ENCODE assay signal across 13 cellular contexts in genomic region chr10:47959677-47960076, GRCh38. TPM values are rescaled to one million over a fixed set of nuclear protein-coding genes. Genes with fewer than 3 reads are reported as not detected.
A peak's percentile ranks its signal among the peaks of the same experiment; 100 is the strongest.
DNase-seq lines count a peak whose midpoint lies in the region; ATAC-seq and TF ChIP-seq lines count a peak whose summit lies in the region.
"Not testable (repeated sequence)": the region's sequence is repeated elsewhere in the genome, so short reads cannot be mapped to it uniquely, and the experiment has no call there.
"Had no signal": no experiment of that assay in that cellular context is flagged by ENCODE, and none has a peak within 500 bp of the region (broad histone marks: within the 10 kb centered on the region; RNA-seq: fewer than 3 reads in every experiment).

No MANE protein-coding gene starts in this region.

- H3K4me3 ChIP-seq in MG63; RWPE2 (ENCODE audit: severe bottlenecking); epithelial cell of esophagus (ENCODE audit: low read length): not testable (repeated sequence)

- not testable (repeated sequence) for H3K27me3 Mint-ChIP-seq in stimulated activated naive CD8-positive, alpha-beta T cell treated with anti-CD3 and anti-CD28 coated beads, Interleukin-15, amount 100 ng/mL, for 72 hours

- not testable (repeated sequence) for H3K9me3 Mint-ChIP-seq in stimulated activated naive CD8-positive, alpha-beta T cell treated with anti-CD3 and anti-CD28 coated beads, Interleukin-15, amount 100 ng/mL, for 72 hours

- not testable (repeated sequence) for H3K4me1 Mint-ChIP-seq in stimulated activated naive CD8-positive, alpha-beta T cell treated with anti-CD3 and anti-CD28 coated beads, Interleukin-15, amount 100 ng/mL, for 72 hours

- not testable (repeated sequence) for H3K4me1 ChIP-seq in RWPE2 (ENCODE audit: insufficient read depth, poor library complexity, severe bottlenecking)

- H3K4me3 Mint-ChIP-seq in stimulated activated naive CD8-positive, alpha-beta T cell treated with anti-CD3 and anti-CD28 coated beads, Interleukin-15, amount 100 ng/mL, for 72 hours: not testable (repeated sequence)

- TF ChIP-seq CTCF in RWPE2 (IDR thresholded peaks at IDR 0.05; ENCODE audit: poor library complexity, severe bottlenecking); epithelial cell of esophagus (IDR thresholded peaks at IDR 0.05; ENCODE audit: insufficient read depth, low read depth, low read length, missing control alignments): not testable (repeated sequence)

- not testable (repeated sequence) for H3K27me3 ChIP-seq in MG63; RWPE2 (ENCODE audit: insufficient read depth, poor library complexity, severe bottlenecking)

- H3K27ac Mint-ChIP-seq in stimulated activated naive CD8-positive, alpha-beta T cell treated with anti-CD3 and anti-CD28 coated beads, Interleukin-15, amount 100 ng/mL, for 72 hours: not testable (repeated sequence)

- H3K9me3 ChIP-seq in MG63; RWPE2 (ENCODE audit: severe bottlenecking): not testable (repeated sequence)

- DNase-seq in A172 (ENCODE audit: low spot score) (peak; percentile 22), EL (peak; percentile 2), MG63 (peak; percentile 20), epithelial cell of esophagus (ENCODE audit: low read depth) (peak; percentile 38), kidney tubule cell (ENCODE audit: low spot score) (peak; percentile 29)
- not testable (repeated sequence) for DNase-seq in RWPE2 (ENCODE audit: low spot score); stimulated activated naive CD8-positive, alpha-beta T cell treated with anti-CD3 and anti-CD28 coated beads, Interleukin-15, amount 100 ng/mL, for 72 hours

- not testable (repeated sequence) for H3K36me3 ChIP-seq in MG63; RWPE2 (ENCODE audit: low read depth)

- ATAC-seq in RWPE2 (ENCODE audit: low read depth): peak; percentile 40
- peak; percentile 25 for ATAC-seq in stimulated activated naive CD8-positive, alpha-beta T cell treated with anti-CD3 and anti-CD28 coated beads, Interleukin-15, amount 100 ng/mL, for 72 hours

- H3K27ac ChIP-seq in RWPE2 (ENCODE audit: poor library complexity, severe bottlenecking): not testable (repeated sequence)

RNA-seq across cellular contexts. Expression of gene FAM25C, which starts 39.9 kb away (rescaled TPM):
- total RNA-seq in A172 (2014; rRNA removed; shearing (Covaris generic)): not detected in 2 replicates
- total RNA-seq in MG63 (2014; rRNA removed; shearing (Covaris generic); ENCODE audit: low replicate concordance): 4.6 TPM in 1 of 2 replicates, not detected in the other
- total RNA-seq: A673; B cell; Calu3; CD8-positive, alpha-beta T cell; GM23338; HT-29 had no signal

RNA-seq across cellular contexts. Expression of gene NPY4R2, which starts 41.2 kb away (rescaled TPM):
- total RNA-seq in A172 (2014; rRNA removed; shearing (Covaris generic)): not detected in 2 replicates
- 0.26 TPM in 1 of 2 replicates, not detected in the other for total RNA-seq in MG63 (2014; rRNA removed; shearing (Covaris generic); ENCODE audit: low replicate concordance)
- total RNA-seq: A673; B cell; Calu3; CD8-positive, alpha-beta T cell; GM23338; HT-29 had no signal
